In the genomic region with DNA sequence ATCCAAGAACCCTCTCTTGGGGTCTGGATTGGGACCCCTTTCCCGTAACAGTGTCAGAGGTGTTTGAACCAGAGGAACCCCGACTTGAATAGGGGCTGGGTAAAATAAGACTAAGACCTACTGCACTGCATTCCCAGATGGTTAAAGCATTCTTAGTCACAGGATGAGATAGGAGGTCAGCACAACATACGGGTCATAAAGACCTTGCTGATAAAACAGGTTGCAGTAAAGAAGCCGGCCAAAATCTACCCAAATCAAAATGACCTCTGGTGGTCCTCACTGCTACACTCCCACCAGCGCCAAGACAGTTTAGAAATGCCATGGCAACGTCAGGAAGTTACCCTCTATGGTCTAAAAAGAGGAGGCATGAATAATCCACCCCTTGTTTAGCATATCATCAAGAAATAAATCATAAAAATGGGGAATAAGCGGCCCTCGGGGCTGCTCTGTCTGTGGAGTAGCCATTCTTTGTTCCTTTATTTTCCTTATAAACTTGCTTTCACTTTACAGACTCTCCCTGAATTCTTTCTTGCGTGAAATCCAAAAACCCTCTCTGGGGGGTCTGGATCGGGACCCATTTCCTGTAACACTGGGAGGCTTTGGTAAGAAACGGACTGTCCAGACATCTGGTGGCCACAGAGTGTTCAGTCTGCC, we compare ENCODE assay signal across 8 cellular contexts. TPM values are rescaled to one million over a fixed set of nuclear protein-coding genes. Genes with fewer than 3 reads are reported as not detected.
DNase-seq lines count a peak whose midpoint lies in the region; ATAC-seq, FAIRE-seq and TF ChIP-seq lines count a peak whose summit lies in the region.

No MANE protein-coding gene starts in this region.

- 11% methylated on average over 11 of the region's 11 CpGs for WGBS in K562 (ENCODE audit: insufficient coverage, low coverage, missing lambda C conversion rate)

- intact Hi-C loops in K562 (cut with micrococcal nuclease): no loop called here
- intact Hi-C loops in uterus (cut with DNase I; ENCODE audit: low total_unique reads): loop anchor here (5.0 kb wide), 1 partner anchor 68 kb away; no protein-coding TSS in a partner anchor

- no peak for TF ChIP-seq EP300 in K562 (IDR thresholded peaks at IDR 0.05; ENCODE audit: low read length)

- no peak overlapping the region; a peak in 1 of 4 replicates for H3K9ac ChIP-seq in K562 (ENCODE audit: insufficient read depth in 1 of 2, low read depth in 2 of 2, low read length in 2 of 2)

- H3K9me3 Mint-ChIP-seq in activated naive CD4-positive, alpha-beta T cell treated with anti-CD3 and anti-CD28 coated beads, Interleukin-2, amount 50 U/mL, for 24 hours: no peaks in the 10 kb centered on the region
- no peaks in the 10 kb centered on the region for H3K9me3 Mint-ChIP-seq in activated naive CD4-positive, alpha-beta T cell treated with anti-CD3 and anti-CD28 coated beads, Interleukin-2, amount 50 U/mL, for 72 hours
- H3K9me3 Mint-ChIP-seq in immature natural killer cell: no peaks in the 10 kb centered on the region

- H3K27me3 ChIP-seq in K562 (ENCODE audit: control insufficient read depth in 2 of 2, insufficient read depth in 2 of 2, low read length in 2 of 2): no peaks in the 10 kb centered on the region; a peak in 1 of 5 replicates
- no peaks in the 10 kb centered on the region for H3K27me3 ChIP-seq in uterus

- peak overlapping the region; percentile 71 for H3K4me3 Mint-ChIP-seq in activated naive CD4-positive, alpha-beta T cell treated with anti-CD3 and anti-CD28 coated beads, Interleukin-2, amount 50 U/mL, for 24 hours
- H3K4me3 Mint-ChIP-seq in immature natural killer cell: peak overlapping the region in 1 of 5 donors; percentile 11

- no peak overlapping the region for H3K27ac ChIP-seq in K562 (ENCODE audit: extremely low read depth, low read depth, low read length)
- peak overlapping the region; percentile 88 to 91 for H3K27ac ChIP-seq in uterus

- H3K4me1 ChIP-seq in K562 (replicated peaks in 1 of 2; ENCODE audit: control insufficient read depth in 2 of 2, insufficient read depth in 2 of 2, low read length in 2 of 2) (peaks cover 12% of the 10 kb centered on the region in 2 experiments; a peak in 4 of 5 replicates), uterus (peaks cover 0 to 8% of the 10 kb centered on the region in 2 donors)

- POLR2A ChIA-PET in K562 (lab: Yijun Ruan, JAX): no interaction called here

- in situ Hi-C loops in K562 (cut with MboI): no loop called here

- CTCF ChIA-PET in K562 (lab: Yijun Ruan, JAX; ENCODE audit: low intra/inter-chr PET ratio): no interaction called here

- no peaks in the 10 kb centered on the region for H4K20me1 ChIP-seq in K562 (replicated peaks; ENCODE audit: control insufficient read depth, insufficient read depth, low read length)

- no peaks in the 10 kb centered on the region for H3K36me3 Mint-ChIP-seq in activated naive CD4-positive, alpha-beta T cell treated with anti-CD3 and anti-CD28 coated beads, Interleukin-2, amount 50 U/mL, for 24 hours
- H3K36me3 Mint-ChIP-seq in activated naive CD4-positive, alpha-beta T cell treated with anti-CD3 and anti-CD28 coated beads, Interleukin-2, amount 50 U/mL, for 72 hours: no peaks in the 10 kb centered on the region
- H3K36me3 Mint-ChIP-seq in immature natural killer cell: no peaks in the 10 kb centered on the region

- FAIRE-seq in K562 (lab: Jason Lieb, UNC): no peak

- TF ChIP-seq CTCF in K562 (IDR thresholded peaks at IDR 0.05 in 2 of 3, conservative IDR thresholded peaks at IDR 0.05 in 1 of 3; ENCODE audit: insufficient read depth in 2 of 3, low read depth in 1 of 3, low read length in 3 of 3) (no peak), uterus (IDR thresholded peaks at IDR 0.05) (no peak)

- no peaks in the 10 kb centered on the region for H3K9me1 ChIP-seq in K562 (ENCODE audit: control insufficient read depth, insufficient read depth, low read length)

- no peak overlapping the region for H3K27ac Mint-ChIP-seq in activated naive CD4-positive, alpha-beta T cell treated with anti-CD3 and anti-CD28 coated beads, Interleukin-2, amount 50 U/mL, for 24 hours
- no peak overlapping the region for H3K27ac Mint-ChIP-seq in activated naive CD4-positive, alpha-beta T cell treated with anti-CD3 and anti-CD28 coated beads, Interleukin-2, amount 50 U/mL, for 72 hours
- H3K27ac Mint-ChIP-seq in immature natural killer cell: no peak overlapping the region

- peaks cover 5% of the 10 kb centered on the region for H3K79me2 ChIP-seq in K562 (ENCODE audit: control insufficient read depth, insufficient read depth, low read length)

- DNase-seq in activated naive CD4-positive, alpha-beta T cell treated with anti-CD3 and anti-CD28 coated beads, Interleukin-2, amount 50 U/mL, for 72 hours (ENCODE audit: low spot score in 2 of 2): no peak
- DNase-seq in K562 (ENCODE audit: extremely low read depth in 1 of 4, low spot score in 3 of 4): no peak
- peak; percentile 78 for DNase-seq in kidney tubule cell (ENCODE audit: low spot score)
- DNase-seq in uterus: peak; percentile 40 to 56
- no peak for DNase-seq in DMS53 (lab: John Stamatoyannopoulos, UW)
- DNase-seq in immature natural killer cell: no peak

- H3K36me3 ChIP-seq in K562 (ENCODE audit: control insufficient read depth, insufficient read depth, low read length) (no peaks in the 10 kb centered on the region), uterus (no peaks in the 10 kb centered on the region)

- no peak for ATAC-seq in activated naive CD4-positive, alpha-beta T cell treated with anti-CD3 and anti-CD28 coated beads, Interleukin-2, amount 50 U/mL, for 72 hours
- ATAC-seq in K562: peak; percentile 43
- ATAC-seq in GM18861 (IDR thresholded peaks at IDR 0.05; ENCODE audit: unreplicated experiment): no peak

- BruUV-seq in K562 (replicated peaks; lab: Mats Ljungman, UMichigan): no TSS peak

- H3K9me3 ChIP-seq in K562 (replicated peaks; ENCODE audit: control insufficient read depth, insufficient read depth, low read depth, low read length): no peaks in the 10 kb centered on the region
- H3K9me3 ChIP-seq in uterus: no peaks in the 10 kb centered on the region

- peaks cover 10% of the 10 kb centered on the region for H3K27me3 Mint-ChIP-seq in activated naive CD4-positive, alpha-beta T cell treated with anti-CD3 and anti-CD28 coated beads, Interleukin-2, amount 50 U/mL, for 24 hours
- H3K27me3 Mint-ChIP-seq in immature natural killer cell (ENCODE audit: low read depth in 3 of 3): peaks cover 9 to 19% (median 15%) of the 10 kb centered on the region in 3 donors

- peak overlapping the region; percentile 70 for H3K4me2 ChIP-seq in K562 (ENCODE audit: insufficient read depth, low read length)

- TF ChIP-seq POLR2A in K562 (conservative IDR thresholded peaks at IDR 0.05): no peak
- TF ChIP-seq POLR2A in uterus (IDR thresholded peaks at IDR 0.05): no peak

- no peak for TF ChIP-seq RAD21 in K562 (CRISPR knock-in tag; conservative IDR thresholded peaks at IDR 0.05 in 1 of 2, IDR thresholded peaks at IDR 0.05 in 1 of 2)

- H3K4me1 Mint-ChIP-seq in activated naive CD4-positive, alpha-beta T cell treated with anti-CD3 and anti-CD28 coated beads, Interleukin-2, amount 50 U/mL, for 24 hours: peaks cover 26% of the 10 kb centered on the region
- peaks cover 7 to 13% of the 10 kb centered on the region in 2 donors for H3K4me1 Mint-ChIP-seq in immature natural killer cell

- peak overlapping the region; percentile 48 for H2AFZ ChIP-seq in K562 (ENCODE audit: low read depth, low read length)

- peak overlapping the region; percentile 5; the same call in 1 of the 2 replicates for H3K4me3 ChIP-seq in K562
- H3K4me3 ChIP-seq in uterus: peak overlapping the region; percentile 26 to 34

TF ChIP-seq in K562, 482 proteins besides CTCF, POLR2A, EP300 and RAD21 (continues in another document):
- TF ChIP-seq CBFA2T3 (IDR thresholded peaks at IDR 0.05): no peak
- TF ChIP-seq PML (IDR thresholded peaks at IDR 0.05; ENCODE audit: low read length): no peak
- TF ChIP-seq KDM4B (IDR thresholded peaks at IDR 0.05; ENCODE audit: borderline replicate concordance in 2 of 2, low read depth in 1 of 2): no peak
- TF ChIP-seq PPARD (CRISPR knock-in tag; IDR thresholded peaks at IDR 0.05): no peak
- TF ChIP-seq ZNF174 (CRISPR knock-in tag; IDR thresholded peaks at IDR 0.05): no peak
- TF ChIP-seq NR2C1 (IDR thresholded peaks at IDR 0.05): no peak
- peak; percentile 34; the same call in 1 of the 2 replicates for TF ChIP-seq NR2C1 (tag; IDR thresholded peaks at IDR 0.05)

RNA-seq across cellular contexts. Expression of gene SIN3B, which starts 4.4 kb away (rescaled TPM):
- total RNA-seq in activated naive CD4-positive, alpha-beta T cell treated with anti-CD3 and anti-CD28 coated beads, Interleukin-2, amount 50 U/mL, for 72 hours: 10 to 100 TPM; 31.6 to 31.8 TPM
- total RNA-seq in K562 (2011; cell fraction: chromatin; rRNA removed; ENCODE audit: low replicate concordance): 134 and 224 TPM in 2 replicates
- 88.7 and 97.6 TPM in 2 replicates for total RNA-seq in K562 (2011; cell fraction: nucleolus; rRNA removed)
- total RNA-seq in K562 (2011; cell fraction: nucleoplasm; rRNA removed): 90.3 and 105 TPM in 2 replicates
- total RNA-seq in K562 (2014; rRNA removed) (12.0 and 13.6 TPM in 2 replicates), K562 (2014; rRNA removed; fragmentation: Illumina TruSeq; extraction: Trizol) (8.2 and 9.9 TPM in 2 replicates), K562 (2015; rRNA removed; fragmentation: Illumina TruSeq; extraction: Trizol) (14.2 and 14.3 TPM in 2 replicates), K562 (2021) (34.2 and 34.6 TPM in 2 replicates), uterus (100 to 1,000 TPM in 2 of 4 donors, 10 to 100 TPM in 2; 21.2 to 149 (median 92.3) TPM)
- polyA plus RNA-seq in K562 (2011; rRNA removed) (19.3 and 21.6 TPM in 2 replicates), K562 (2014; fragmentation: Illumina TruSeq; extraction: Trizol) (18.9 and 20.7 TPM in 2 replicates), K562 (2014; fragmentation: Nextera tagmentation; extraction: Ambion mirVana) (under 1 TPM; 0.51 to 0.66 TPM), K562 (2014; rRNA removed) (29.5 and 30.6 TPM in 2 replicates), immature natural killer cell (1 to 10 TPM; 1.8 to 7.9 (median 2.3) TPM)
- polyA plus RNA-seq in K562 (2011; cell fraction: cytosol; rRNA removed): 12.3 and 15.1 TPM in 2 replicates
- 88.5 and 135 TPM in 2 replicates for polyA plus RNA-seq in K562 (2011; cell fraction: nucleus; rRNA removed)
- 22.5 and 27.9 TPM in 2 replicates for polyA plus RNA-seq in K562 (2012)
- 16.0 and 16.9 TPM in 2 replicates for polyA minus RNA-seq in K562 (2011; rRNA and poly(A)+ RNA removed)
- polyA minus RNA-seq in K562 (2011; cell fraction: cytosol; rRNA and poly(A)+ RNA removed): 10.8 and 18.7 TPM in 2 replicates
- polyA minus RNA-seq in K562 (2011; cell fraction: nucleus; rRNA and poly(A)+ RNA removed): 37.4 and 46.9 TPM in 2 replicates

Comparison
In these comparisons a context has a peak if more than half of its experiments do, and no peak if none do; other contexts are left out.
1. DNase-seq: peak in kidney tubule cell (single experiment) and uterus (2 of 2); none in activated naive CD4-positive, alpha-beta T cell treated with anti-CD3 and anti-CD28 coated beads, Interleukin-2, amount 50 U/mL, for 72 hours (0 of 2), K562 (0 of 4), DMS53 (single experiment) and immature natural killer cell (0 of 3).